ENCODE assay signal across 1 cellular context in the genomic region with DNA sequence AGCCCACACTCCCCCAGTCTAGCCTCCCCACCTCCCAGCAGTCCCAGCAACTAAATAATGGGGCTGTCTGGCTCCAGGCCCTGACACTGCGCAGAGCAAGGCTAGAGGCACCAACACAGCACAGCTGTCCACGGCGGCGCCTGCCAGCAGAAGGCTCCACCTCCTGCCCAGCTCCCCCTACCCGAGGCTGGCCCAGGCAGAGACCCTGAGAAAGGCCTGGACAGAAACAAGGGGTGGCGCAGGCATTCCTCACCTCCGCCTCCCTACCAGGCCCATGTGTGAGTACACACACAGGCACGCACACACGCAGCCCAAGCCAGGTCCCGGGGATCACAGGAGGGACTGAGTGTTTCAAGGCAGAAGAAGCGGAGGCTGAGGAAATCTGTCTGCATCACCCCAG.
TF ChIP-seq lines count a peak whose summit lies in the region.

No MANE protein-coding gene starts in this region.

TF ChIP-seq in K562, 482 proteins besides CTCF, POLR2A, EP300 and RAD21 (continued from another document):
- no peak for TF ChIP-seq CSDE1 (IDR thresholded peaks at IDR 0.05)
- no peak for TF ChIP-seq PURB (CRISPR knock-in tag; IDR thresholded peaks at IDR 0.05; ENCODE audit: low read depth)
TF ChIP-seq in K562: peak in this region for 1.
